In genomic region chr10:69312537-69312936, GRCh38 we compare ENCODE assay signal across 20 cellular contexts.
"Had no signal": no experiment of that assay in that cellular context is flagged by ENCODE, and none has a peak within 500 bp of the region (broad histone marks: within the 10 kb centered on the region; RNA-seq: fewer than 3 reads in every experiment).

No MANE protein-coding gene starts in this region.

- H3K27ac Mint-ChIP-seq: activated CD4-positive, alpha-beta memory T cell treated with anti-CD3 and anti-CD28 coated beads, Interleukin-2, amount 10 ng/mL, durations not matched to agents 7 days and 5 days; activated CD4-positive, alpha-beta T cell treated with anti-CD3 and anti-CD28 coated beads, Interleukin-2, amount 10 ng/mL, durations not matched to agents 24 days and 14 days; activated naive CD4-positive, alpha-beta T cell treated with anti-CD3 and anti-CD28 coated beads, Interleukin-2, amount 10 ng/mL, durations not matched to agents 7 days and 5 days; activated T-cell treated with anti-CD3 and anti-CD28 coated beads, Interleukin-2, amount 50 U/mL, for 72 hours; neural progenitor cell; stimulated activated memory B cell treated with anti-CD40 and anti-IgM and Interleukin-4, amounts not matched to agents 10 μg/mL and 1 μg/mL and 100 μg/mL, for 72 hours; type B pancreatic cell had no signal

- H3K79me2 ChIP-seq: hepatocyte had no signal

- H3K27ac ChIP-seq: brain microvascular endothelial cell, hepatocyte, neural progenitor cell, vagina had no signal

- H3K4me2 ChIP-seq: hepatocyte, neural progenitor cell had no signal

- H3K36me3 Mint-ChIP-seq: activated naive CD4-positive, alpha-beta T cell treated with anti-CD3 and anti-CD28 coated beads, Interleukin-2, amount 10 ng/mL, durations not matched to agents 7 days and 5 days; neural progenitor cell; stimulated activated memory B cell treated with anti-CD40 and anti-IgM and Interleukin-4, amounts not matched to agents 10 μg/mL and 1 μg/mL and 100 μg/mL, for 72 hours; type B pancreatic cell had no signal

- H2AFZ ChIP-seq: hepatocyte, neural progenitor cell had no signal

- H3K36me3 ChIP-seq: brain microvascular endothelial cell, neural progenitor cell, vagina had no signal

- H3K4me3 Mint-ChIP-seq: activated CD4-positive, alpha-beta memory T cell treated with anti-CD3 and anti-CD28 coated beads, Interleukin-2, amount 10 ng/mL, durations not matched to agents 7 days and 5 days; activated CD4-positive, alpha-beta T cell treated with anti-CD3 and anti-CD28 coated beads, Interleukin-2, amount 10 ng/mL, durations not matched to agents 24 days and 14 days; activated naive CD4-positive, alpha-beta T cell treated with anti-CD3 and anti-CD28 coated beads, Interleukin-2, amount 10 ng/mL, durations not matched to agents 7 days and 5 days; activated T-cell treated with anti-CD3 and anti-CD28 coated beads, Interleukin-2, amount 50 U/mL, for 72 hours; neural progenitor cell; stimulated activated memory B cell treated with anti-CD40 and anti-IgM and Interleukin-4, amounts not matched to agents 10 μg/mL and 1 μg/mL and 100 μg/mL, for 72 hours; type B pancreatic cell had no signal

- H3K9me3 ChIP-seq: vagina had no signal

- H3K9me3 Mint-ChIP-seq: activated CD4-positive, alpha-beta memory T cell treated with anti-CD3 and anti-CD28 coated beads, Interleukin-2, amount 10 ng/mL, durations not matched to agents 7 days and 5 days; activated CD4-positive, alpha-beta T cell treated with anti-CD3 and anti-CD28 coated beads, Interleukin-2, amount 10 ng/mL, durations not matched to agents 24 days and 14 days; activated naive CD4-positive, alpha-beta T cell treated with anti-CD3 and anti-CD28 coated beads, Interleukin-2, amount 10 ng/mL, durations not matched to agents 7 days and 5 days; activated T-cell treated with anti-CD3 and anti-CD28 coated beads, Interleukin-2, amount 50 U/mL, for 72 hours; neural progenitor cell; stimulated activated memory B cell treated with anti-CD40 and anti-IgM and Interleukin-4, amounts not matched to agents 10 μg/mL and 1 μg/mL and 100 μg/mL, for 72 hours; type B pancreatic cell had no signal

- DNase-seq: activated CD4-positive, alpha-beta memory T cell treated with anti-CD3 and anti-CD28 coated beads, Interleukin-2, amount 10 ng/mL, durations not matched to agents 7 days and 5 days; activated CD4-positive, alpha-beta T cell treated with anti-CD3 and anti-CD28 coated beads, Interleukin-2, amount 10 ng/mL, durations not matched to agents 24 days and 14 days; activated effector memory CD4-positive, alpha-beta T cell treated with anti-CD3 and anti-CD28 coated beads, Interleukin-2, amount 50 U/mL, for 16 hours; activated naive CD4-positive, alpha-beta T cell treated with anti-CD3 and anti-CD28 coated beads, Interleukin-2, amount 10 ng/mL, durations not matched to agents 7 days and 5 days; activated T-cell treated with anti-CD3 and anti-CD28 coated beads, Interleukin-2, amount 50 U/mL, for 72 hours; aorta; brain microvascular endothelial cell; caudate nucleus; dermis blood vessel endothelial cell; effector CD8-positive, alpha-beta T cell; foreskin melanocyte; left ventricle myocardium superior; mammary epithelial cell; small intestine; stimulated activated CD4-positive, alpha-beta T cell treated with anti-CD3 and anti-CD28 coated beads, Interleukin-2, amount 100 ng/mL, for 24 hours had no signal

- H3K4me3 ChIP-seq: hepatocyte, neural progenitor cell, vagina had no signal

- H3K9ac ChIP-seq: neural progenitor cell had no signal

- H3K27me3 ChIP-seq: brain microvascular endothelial cell, hepatocyte, neural progenitor cell, vagina had no signal

- FAIRE-seq: small intestine had no signal

- H3K27me3 Mint-ChIP-seq: activated CD4-positive, alpha-beta memory T cell treated with anti-CD3 and anti-CD28 coated beads, Interleukin-2, amount 10 ng/mL, durations not matched to agents 7 days and 5 days; activated CD4-positive, alpha-beta T cell treated with anti-CD3 and anti-CD28 coated beads, Interleukin-2, amount 10 ng/mL, durations not matched to agents 24 days and 14 days; stimulated activated memory B cell treated with anti-CD40 and anti-IgM and Interleukin-4, amounts not matched to agents 10 μg/mL and 1 μg/mL and 100 μg/mL, for 72 hours had no signal
